ENCODE assay signal across 18 cellular contexts in the genomic region with DNA sequence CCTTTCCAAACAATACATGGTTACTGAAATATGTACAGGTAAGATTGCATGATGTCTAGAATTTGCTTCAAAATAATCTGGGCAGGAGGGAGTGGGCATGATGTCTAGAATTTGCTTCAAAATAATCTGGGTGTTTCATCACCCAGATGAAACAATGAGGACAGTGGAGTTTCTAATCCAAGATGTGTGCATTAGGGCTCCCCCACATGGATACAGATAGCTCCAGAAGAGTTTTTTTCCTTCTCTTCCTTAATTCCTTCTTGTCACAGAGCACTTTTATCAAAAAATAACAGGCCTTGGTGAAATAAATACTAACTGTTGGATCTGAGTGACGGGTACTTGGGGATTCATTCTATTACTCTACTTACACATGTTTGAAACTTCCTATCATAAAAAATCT. TPM values are rescaled to one million over a fixed set of nuclear protein-coding genes. Genes with fewer than 3 reads are reported as not detected.
DNase-seq lines count a peak whose midpoint lies in the region; ATAC-seq and TF ChIP-seq lines count a peak whose summit lies in the region.
"Had no signal": no experiment of that assay in that cellular context is flagged by ENCODE, and none has a peak within 500 bp of the region (broad histone marks: within the 10 kb centered on the region; RNA-seq: fewer than 3 reads in every experiment).

No MANE protein-coding gene starts in this region.

- no peak overlapping the region for H3K9ac ChIP-seq in mammary epithelial cell (ENCODE audit: insufficient read depth, low read length)

- DNase-seq in MCF 10A (ENCODE audit: unreplicated experiment) (no peak), mammary epithelial cell (no peak), medulla oblongata (ENCODE audit: extremely low spot score) (peak; percentile 24), endothelial cell (ENCODE audit: low spot score) (no peak), NCI-H82 treated with DMSO at 0.1 percent for 48 hours (lab: John Stamatoyannopoulos, UW; ENCODE audit: unreplicated experiment) (no peak), HUDEP-2 (lab: John Stamatoyannopoulos, UW; ENCODE audit: unreplicated experiment in 76 of 76) (no peak)
- DNase-seq: activated naive CD4-positive, alpha-beta T cell treated with anti-CD3 and anti-CD28 coated beads, Interleukin-2, amount 50 U/mL, for 16 hours; GDM1; NCI-H1092; NCI-H2107; stimulated activated CD4-positive, alpha-beta T cell treated with anti-CD3 and anti-CD28 coated beads, Interleukin-4, amount 100 ng/mL, for 4 hours; T-helper 1 cell had no signal

- peaks cover 2% of the 10 kb centered on the region for H3K36me3 ChIP-seq in mammary epithelial cell (ENCODE audit: insufficient read depth, low read length)

- no peak overlapping the region for H3K27ac ChIP-seq in mammary epithelial cell (ENCODE audit: insufficient read depth, low read depth, low read length)
- H3K27ac ChIP-seq in angular gyrus (ENCODE audit: low read depth, low read length): peak overlapping the region; percentile 22

- H3K4me1 ChIP-seq in mammary epithelial cell (ENCODE audit: insufficient read depth, low read length): peaks cover 70% of the 10 kb centered on the region

- no peak for TF ChIP-seq CTCF in MCF 10A (IDR thresholded peaks at IDR 0.05; ENCODE audit: unreplicated experiment)
- no peak for TF ChIP-seq CTCF in mammary epithelial cell (conservative IDR thresholded peaks at IDR 0.05 in 1 of 2, IDR thresholded peaks at IDR 0.05 in 1 of 2; ENCODE audit: extremely low read depth in 1 of 2, insufficient read depth in 1 of 2, low read depth in 1 of 2, low read length in 2 of 2)
- TF ChIP-seq CTCF in endothelial cell (IDR thresholded peaks at IDR 0.05; ENCODE audit: unreplicated experiment): no peak

- no peaks in the 10 kb centered on the region for H3K27me3 Mint-ChIP-seq in MCF 10A (ENCODE audit: insufficient read depth, unreplicated experiment)
- H3K27me3 Mint-ChIP-seq in endothelial cell (ENCODE audit: unreplicated experiment): peaks cover 2% of the 10 kb centered on the region

- ATAC-seq in activated CD4-positive, CD25-positive, alpha-beta regulatory T cell treated with anti-CD3 and anti-CD28 coated beads, Interleukin-2, amount 50 U/mL, for 24 hours: no peak

- in situ Hi-C loops in mammary epithelial cell (cut with MboI; ENCODE audit: low sequenced_read_pairs in 2 of 2): loop anchor here (5.0 to 10.0 kb wide), 3 partner anchors 81 to 299 kb away; a partner anchor contains a TSS

- no peaks in the 10 kb centered on the region for H3K27me3 ChIP-seq in mammary epithelial cell (ENCODE audit: insufficient read depth, low read length)
- H3K27me3 ChIP-seq: tibial nerve had no signal

- H3K4me3 Mint-ChIP-seq in MCF 10A (ENCODE audit: unreplicated experiment): no peak overlapping the region
- H3K4me3 Mint-ChIP-seq in endothelial cell (ENCODE audit: unreplicated experiment): no peak overlapping the region
- H3K4me3 Mint-ChIP-seq: WTC11 had no signal

- H3K36me3 Mint-ChIP-seq in MCF 10A (ENCODE audit: insufficient read depth, unreplicated experiment): peaks cover 28% of the 10 kb centered on the region
- peaks cover 9% of the 10 kb centered on the region for H3K36me3 Mint-ChIP-seq in endothelial cell (ENCODE audit: low read depth, unreplicated experiment)

- peaks cover 62% of the 10 kb centered on the region for H3K4me1 Mint-ChIP-seq in MCF 10A (ENCODE audit: insufficient read depth, unreplicated experiment)
- peaks cover 28% of the 10 kb centered on the region for H3K4me1 Mint-ChIP-seq in endothelial cell (ENCODE audit: unreplicated experiment)

- WGBS in mammary epithelial cell (ENCODE audit: low coverage, missing lambda C conversion rate): 100% methylated on average over 1 of the region's 1 CpG

- intact Hi-C loops in MCF 10A (cut with micrococcal nuclease): loop anchor here (2.0 to 10.0 kb wide), 5 partner anchors 221 to 619 kb away; a partner anchor contains a TSS
- intact Hi-C loops in mammary epithelial cell (cut with micrococcal nuclease): loop anchor here (5.0 to 10.0 kb wide), 2 partner anchors 219 to 426 kb away; no protein-coding TSS in a partner anchor

- no peaks in the 10 kb centered on the region for H4K20me1 ChIP-seq in mammary epithelial cell (ENCODE audit: insufficient read depth, low read length)

- H3K4me2 ChIP-seq in mammary epithelial cell (ENCODE audit: insufficient read depth, low read depth, low read length): no peak overlapping the region
- H3K4me2 ChIP-seq: A549 had no signal

- peaks cover 7% of the 10 kb centered on the region for H3K79me2 ChIP-seq in mammary epithelial cell (ENCODE audit: insufficient read depth, low read length)

- CTCF ChIA-PET in MCF 10A (lab: Yijun Ruan, JAX): interaction anchor here (1.0 to 17.0 kb wide), 10 partner anchors 10 to 193 kb away, joined by 3 to 652 read pairs (median 26); a partner anchor contains a TSS
- CTCF ChIA-PET in mammary epithelial cell (lab: Charles Lee; ENCODE audit: low non-redundant PET): no interaction called here

- H3K27ac Mint-ChIP-seq in MCF 10A (ENCODE audit: low read depth, unreplicated experiment): peak overlapping the region; percentile 29
- no peak overlapping the region for H3K27ac Mint-ChIP-seq in endothelial cell (ENCODE audit: unreplicated experiment)
- H3K27ac Mint-ChIP-seq: WTC11 had no signal

- dilution Hi-C loops in mammary epithelial cell (cut with HindIII; ENCODE audit: low sequenced_read_pairs): loop anchor here (5.0 to 25.0 kb wide), 2 partner anchors 76 to 181 kb away; no protein-coding TSS in a partner anchor

- no peak overlapping the region for H3K4me3 ChIP-seq in mammary epithelial cell (replicated peaks in 1 of 3; ENCODE audit: insufficient read depth in 1 of 3, low read depth in 2 of 3, low read length in 3 of 3)
- H3K4me3 ChIP-seq: A549, tibial nerve had no signal

- no peak overlapping the region for H2AFZ ChIP-seq in mammary epithelial cell (ENCODE audit: low read depth, low read length)

- no peaks in the 10 kb centered on the region for H3K9me3 Mint-ChIP-seq in MCF 10A (ENCODE audit: unreplicated experiment)
- no peaks in the 10 kb centered on the region for H3K9me3 Mint-ChIP-seq in endothelial cell (ENCODE audit: unreplicated experiment)
- H3K9me3 Mint-ChIP-seq: brain, WTC11 had no signal

- BruUV-seq in MCF 10A (replicated peaks; lab: Mats Ljungman, UMichigan): no TSS peak
- no TSS peak for BruUV-seq in mammary epithelial cell (replicated peaks; lab: Mats Ljungman, UMichigan)

- POLR2A ChIA-PET in MCF 10A (lab: Yijun Ruan, JAX): interaction anchor here (1.1 to 8.0 kb wide), 4 partner anchors 14 to 296 kb away, joined by 3 to 80 read pairs (median 24); a partner anchor contains a TSS

- H3K9me3 ChIP-seq in mammary epithelial cell (replicated peaks; ENCODE audit: insufficient read depth, low read length): no peaks in the 10 kb centered on the region
- H3K9me3 ChIP-seq: A549, tibial nerve had no signal

RNA-seq across cellular contexts. Expression of a gene that starts 14.9 kb away (rescaled TPM):
- total RNA-seq in MCF 10A (2022): 155 and 168 TPM in 2 replicates
- 10 to 100 TPM; 27.0 to 89.2 TPM for total RNA-seq in mammary epithelial cell
- 310 TPM for polyA plus RNA-seq in mammary epithelial cell
- polyA minus RNA-seq in mammary epithelial cell: 53.9 TPM
- total RNA-seq in endothelial cell (ENCODE audit: unreplicated experiment): 106 TPM

RNA-seq across cellular contexts. Expression of a gene that starts 28.2 kb away (rescaled TPM):
- total RNA-seq in MCF 10A (2022): 279 and 282 TPM in 2 replicates
- total RNA-seq in mammary epithelial cell: 100 to 1,000 TPM; 193 to 252 TPM
- polyA plus RNA-seq in mammary epithelial cell: 82.5 TPM
- polyA minus RNA-seq in mammary epithelial cell: 346 TPM
- total RNA-seq in endothelial cell (ENCODE audit: unreplicated experiment): 213 TPM

RNA-seq across cellular contexts. Expression of a gene that starts 56.8 kb away (rescaled TPM):
- 17.4 and 32.6 TPM in 2 replicates for total RNA-seq in MCF 10A (2022)
- total RNA-seq in mammary epithelial cell: 100 to 1,000 TPM; 222 to 382 TPM
- polyA plus RNA-seq in mammary epithelial cell: 585 TPM
- polyA minus RNA-seq in mammary epithelial cell: 590 TPM
- total RNA-seq in endothelial cell (ENCODE audit: unreplicated experiment): 1,214 TPM
